ENCODE assay signal across 1 cellular context in genomic region chr7:143407296-143408246, GRCh38.
TF ChIP-seq lines count a peak whose summit lies in the region.

No MANE protein-coding gene starts in this region.

TF ChIP-seq in liver, 16 proteins besides CTCF, POLR2A, EP300 and RAD21 (continued from another document):
- TF ChIP-seq, protein P1, sequence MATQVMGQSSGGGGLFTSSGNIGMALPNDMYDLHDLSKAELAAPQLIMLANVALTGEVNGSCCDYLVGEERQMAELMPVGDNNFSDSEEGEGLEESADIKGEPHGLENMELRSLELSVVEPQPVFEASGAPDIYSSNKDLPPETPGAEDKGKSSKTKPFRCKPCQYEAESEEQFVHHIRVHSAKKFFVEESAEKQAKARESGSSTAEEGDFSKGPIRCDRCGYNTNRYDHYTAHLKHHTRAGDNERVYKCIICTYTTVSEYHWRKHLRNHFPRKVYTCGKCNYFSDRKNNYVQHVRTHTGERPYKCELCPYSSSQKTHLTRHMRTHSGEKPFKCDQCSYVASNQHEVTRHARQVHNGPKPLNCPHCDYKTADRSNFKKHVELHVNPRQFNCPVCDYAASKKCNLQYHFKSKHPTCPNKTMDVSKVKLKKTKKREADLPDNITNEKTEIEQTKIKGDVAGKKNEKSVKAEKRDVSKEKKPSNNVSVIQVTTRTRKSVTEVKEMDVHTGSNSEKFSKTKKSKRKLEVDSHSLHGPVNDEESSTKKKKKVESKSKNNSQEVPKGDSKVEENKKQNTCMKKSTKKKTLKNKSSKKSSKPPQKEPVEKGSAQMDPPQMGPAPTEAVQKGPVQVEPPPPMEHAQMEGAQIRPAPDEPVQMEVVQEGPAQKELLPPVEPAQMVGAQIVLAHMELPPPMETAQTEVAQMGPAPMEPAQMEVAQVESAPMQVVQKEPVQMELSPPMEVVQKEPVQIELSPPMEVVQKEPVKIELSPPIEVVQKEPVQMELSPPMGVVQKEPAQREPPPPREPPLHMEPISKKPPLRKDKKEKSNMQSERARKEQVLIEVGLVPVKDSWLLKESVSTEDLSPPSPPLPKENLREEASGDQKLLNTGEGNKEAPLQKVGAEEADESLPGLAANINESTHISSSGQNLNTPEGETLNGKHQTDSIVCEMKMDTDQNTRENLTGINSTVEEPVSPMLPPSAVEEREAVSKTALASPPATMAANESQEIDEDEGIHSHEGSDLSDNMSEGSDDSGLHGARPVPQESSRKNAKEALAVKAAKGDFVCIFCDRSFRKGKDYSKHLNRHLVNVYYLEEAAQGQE (IDR thresholded peaks at IDR 0.05), result no peak
- TF ChIP-seq HNF4A (conservative IDR thresholded peaks at IDR 0.05) (no peak), FOXA2 (IDR thresholded peaks at IDR 0.05) (no peak), RXRA (IDR thresholded peaks at IDR 0.05) (no peak)
